ENCODE assay signal across 11 cellular contexts in genomic region chr10:59465089-59465488, GRCh38.
DNase-seq lines count a peak whose midpoint lies in the region; ATAC-seq, FAIRE-seq and TF ChIP-seq lines count a peak whose summit lies in the region.
"Had no signal": no experiment of that assay in that cellular context is flagged by ENCODE, and none has a peak within 500 bp of the region (broad histone marks: within the 10 kb centered on the region; RNA-seq: fewer than 3 reads in every experiment).

No MANE protein-coding gene starts in this region.

- no peaks in the 10 kb centered on the region for H3K4me1 ChIP-seq in kidney (ENCODE audit: control insufficient read depth in 1 of 2, insufficient read depth in 1 of 2, low read depth in 1 of 2, low read length in 2 of 2)

- TF ChIP-seq CTCF in AG09309 (IDR thresholded peaks at IDR 0.05; ENCODE audit: control insufficient read depth, insufficient read depth, low read depth, low read length, missing control alignments) (peak; percentile 29), brain microvascular endothelial cell (IDR thresholded peaks at IDR 0.05; ENCODE audit: low read depth, low read length, missing control alignments) (peak; percentile 62), kidney (IDR thresholded peaks at IDR 0.05; ENCODE audit: borderline replicate concordance, extremely low read depth, insufficient read depth) (no peak)

- intact Hi-C loops in kidney (cut with DNase I) = no loop called here

- in situ Hi-C loops in brain microvascular endothelial cell (cut with HindIII; ENCODE audit: low pct_ligation_motif_present, low sequenced_read_pairs) = no loop called here

- H3K27me3 ChIP-seq in brain microvascular endothelial cell (replicated peaks) = no peaks in the 10 kb centered on the region

- peak; percentile 4 for DNase-seq in AG09309 (ENCODE audit: low read depth)
- DNase-seq in HCEC 1CT = peak; percentile 37
- DNase-seq in brain microvascular endothelial cell = peak; percentile 35
- DNase-seq in left lobe of liver (ENCODE audit: low spot score) = no peak
- DNase-seq in OCI-M2 (lab: John Stamatoyannopoulos, UW; ENCODE audit: unreplicated experiment) = no peak
- DNase-seq in kidney = no peak
- DNase-seq: GF-D8, MM.1S, T-helper 1 cell had no signal

- H3K4me3 ChIP-seq in AG09309 (ENCODE audit: control insufficient read depth, low read depth, low read length) (no peak overlapping the region), brain microvascular endothelial cell (ENCODE audit: low read depth, low read length) (no peak overlapping the region), kidney (ENCODE audit: low read length in 2 of 2) (no peak overlapping the region)

- H3K9me3 ChIP-seq in kidney (ENCODE audit: control insufficient read depth in 1 of 2, low read length in 2 of 2) = peaks cover 0 to 12% of the 10 kb centered on the region in 2 donors

- ATAC-seq in left lobe of liver (peak; percentile 83), HG02884 (IDR thresholded peaks at IDR 0.05; ENCODE audit: unreplicated experiment) (no peak), GM18861 (IDR thresholded peaks at IDR 0.05; ENCODE audit: unreplicated experiment) (no peak)

- no peak overlapping the region for H3K27ac ChIP-seq in brain microvascular endothelial cell
- H3K27ac ChIP-seq in kidney (ENCODE audit: low read depth in 2 of 2, low read length in 2 of 2) = no peak overlapping the region

- no peak overlapping the region for H3K9ac ChIP-seq in kidney (ENCODE audit: low read length in 2 of 2)

- no peaks in the 10 kb centered on the region for H3K36me3 ChIP-seq in brain microvascular endothelial cell (replicated peaks)
- H3K36me3 ChIP-seq in kidney (ENCODE audit: control insufficient read depth in 1 of 2, insufficient read depth in 2 of 2, low read length in 2 of 2) = no peaks in the 10 kb centered on the region

- no peak for FAIRE-seq in kidney (lab: Jason Lieb, UNC)

Comparison
In these comparisons a context has a peak if more than half of its experiments do, and no peak if none do; other contexts are left out.
1. DNase-seq: peak in AG09309 (single experiment), HCEC 1CT (single experiment) and brain microvascular endothelial cell (single experiment); none in left lobe of liver (single experiment), OCI-M2 (single experiment) and kidney (single experiment).